ENCODE assay signal across 14 cellular contexts in genomic region chr13:30824651-30825050, GRCh38.
DNase-seq lines count a peak whose midpoint lies in the region; ATAC-seq and TF ChIP-seq lines count a peak whose summit lies in the region.
"Had no signal": no experiment of that assay in that cellular context is flagged by ENCODE, and none has a peak within 500 bp of the region (broad histone marks: within the 10 kb centered on the region; RNA-seq: fewer than 3 reads in every experiment).

No MANE protein-coding gene starts in this region.

- H3K4me3 ChIP-seq in PC-9 (no peak overlapping the region), prostate gland (no peak overlapping the region), Karpas-422 (ENCODE audit: low read length) (no peak overlapping the region)

- CTCF ChIA-PET in PC-9 (lab: Charles Lee): no interaction called here

- H3K36me3 ChIP-seq in PC-9 (ENCODE audit: low read depth) (no peaks in the 10 kb centered on the region), prostate gland (no peaks in the 10 kb centered on the region), Karpas-422 (ENCODE audit: insufficient read depth, low read length) (no peaks in the 10 kb centered on the region)

- TF ChIP-seq POLR2A in prostate gland (IDR thresholded peaks at IDR 0.05): no peak

- no peaks in the 10 kb centered on the region for H3K9me3 ChIP-seq in PC-9 (ENCODE audit: insufficient read depth, low read depth)
- H3K9me3 ChIP-seq in prostate gland: no peaks in the 10 kb centered on the region
- H3K9me3 ChIP-seq in Karpas-422 (ENCODE audit: low read length): no peaks in the 10 kb centered on the region

- no peaks in the 10 kb centered on the region for H3K9me2 ChIP-seq in PC-9 (ENCODE audit: insufficient read depth)
- H3K9me2 ChIP-seq in Karpas-422 (replicated peaks; ENCODE audit: insufficient read depth, low read length): no peaks in the 10 kb centered on the region

- no peak overlapping the region for H3K27ac ChIP-seq in PC-9
- H3K27ac ChIP-seq in prostate gland: peak overlapping the region; percentile 22 to 63
- H3K27ac ChIP-seq in Karpas-422 (ENCODE audit: low read length): no peak overlapping the region

- H2AFZ ChIP-seq in PC-9 (0 out of 2 replicates have a peak overlapping the region, but pooled peaks have one; percentile 35), Karpas-422 (ENCODE audit: low read length) (no peak overlapping the region)

- POLR2A ChIA-PET in PC-9 (lab: Charles Lee; ENCODE audit: unreplicated experiment): no interaction called here

- H3K9ac ChIP-seq in Karpas-422 (ENCODE audit: low read length): no peak overlapping the region

- WGBS in prostate gland: 16% methylated on average over 10 of the region's 10 CpGs

- H3K79me2 ChIP-seq in PC-9 (ENCODE audit: low read depth): no peaks in the 10 kb centered on the region
- H3K79me2 ChIP-seq in Karpas-422 (ENCODE audit: low read length): no peaks in the 10 kb centered on the region

- DNase-seq in ELF-1 (ENCODE audit: low read depth, low spot score) (peak; percentile 69), PC-9 (no peak), left lobe of liver (ENCODE audit: low spot score) (no peak), prostate gland (ENCODE audit: low spot score) (no peak), Karpas-422 (no peak), NCI-H82 (lab: John Stamatoyannopoulos, UW) (no peak)
- DNase-seq: CD8-positive, alpha-beta T cell; H7; KBM-7; NCI-H1092; NCI-H1694; NCI-H2107; NCI-H226 had no signal

- H3F3A ChIP-seq in PC-9 (ENCODE audit: insufficient read depth, low read depth): peaks cover 8% of the 10 kb centered on the region

- ATAC-seq in left lobe of liver (peak; percentile 72), GM18861 (IDR thresholded peaks at IDR 0.05; ENCODE audit: unreplicated experiment) (no peak)
- ATAC-seq: CD8-positive, alpha-beta T cell had no signal

- peaks cover 16% of the 10 kb centered on the region for H3K4me1 ChIP-seq in PC-9 (replicated peaks; ENCODE audit: insufficient read depth)
- no peaks in the 10 kb centered on the region for H3K4me1 ChIP-seq in prostate gland (replicated peaks)
- H3K4me1 ChIP-seq in Karpas-422 (ENCODE audit: low read length): peaks cover 6% of the 10 kb centered on the region; the same call in 1 of the 2 replicates

- intact Hi-C loops in PC-9 (cut with micrococcal nuclease; ENCODE audit: unreplicated experiment) (no loop called here), prostate gland (cut with DNase I) (no loop called here)

- H4K20me1 ChIP-seq in PC-9 (ENCODE audit: insufficient read depth) (no peaks in the 10 kb centered on the region), Karpas-422 (ENCODE audit: insufficient read depth, low read depth, low read length) (no peaks in the 10 kb centered on the region)

- BruUV-seq in PC-9 (replicated peaks; lab: Mats Ljungman, UMichigan): no TSS peak

- TF ChIP-seq CTCF in PC-9 (conservative IDR thresholded peaks at IDR 0.05) (no peak), prostate gland (IDR thresholded peaks at IDR 0.05) (no peak)

- H3K27me3 ChIP-seq in PC-9 (ENCODE audit: insufficient read depth, low read depth) (no peaks in the 10 kb centered on the region), prostate gland (replicated peaks; ENCODE audit: insufficient read depth) (no peaks in the 10 kb centered on the region), Karpas-422 (ENCODE audit: low read length) (no peaks in the 10 kb centered on the region)

- H3K4me2 ChIP-seq in PC-9 (no peak overlapping the region), Karpas-422 (ENCODE audit: low read depth, low read length, poor library complexity, severe bottlenecking) (no peak overlapping the region)

Comparison
In these comparisons a context has a peak if more than half of its experiments do, and no peak if none do; other contexts are left out.
1. H3K27ac ChIP-seq: peak in prostate gland (2 of 2); none in PC-9 (single experiment) and Karpas-422 (single experiment).